In the genomic region with DNA sequence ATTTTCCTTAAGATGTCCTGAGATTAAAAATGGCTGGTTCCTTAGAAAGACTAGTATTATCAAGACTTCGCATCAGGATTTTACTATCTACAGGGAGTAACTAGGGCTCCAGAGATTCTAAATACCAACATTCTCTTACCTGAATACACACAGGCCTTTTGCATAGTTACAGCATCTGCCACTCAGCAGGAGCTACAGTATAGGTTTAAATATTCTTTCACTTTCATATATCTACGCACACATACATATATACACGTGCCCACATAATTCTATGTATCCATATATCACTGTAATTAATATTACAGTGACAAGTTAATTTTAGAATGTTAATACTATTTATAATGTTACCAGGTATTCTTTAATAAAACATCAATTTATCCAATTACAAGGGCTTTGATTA, we compare ENCODE assay signal across 2 cellular contexts.
TF ChIP-seq lines count a peak whose summit lies in the region.

No MANE protein-coding gene starts in this region.

TF ChIP-seq in IMR-90, 13 proteins besides CTCF, POLR2A, EP300 and RAD21:
- TF ChIP-seq RCOR1 (IDR thresholded peaks at IDR 0.05; ENCODE audit: insufficient replicate concordance, low read length) (no peak), NFE2L2 (IDR thresholded peaks at IDR 0.05; ENCODE audit: low read depth, low read length) (no peak), BHLHE40 (IDR thresholded peaks at IDR 0.05; ENCODE audit: low read depth, low read length) (no peak), MXI1 (IDR thresholded peaks at IDR 0.05; ENCODE audit: borderline replicate concordance, low read depth, low read length) (no peak)
- TF ChIP-seq, protein P1, sequence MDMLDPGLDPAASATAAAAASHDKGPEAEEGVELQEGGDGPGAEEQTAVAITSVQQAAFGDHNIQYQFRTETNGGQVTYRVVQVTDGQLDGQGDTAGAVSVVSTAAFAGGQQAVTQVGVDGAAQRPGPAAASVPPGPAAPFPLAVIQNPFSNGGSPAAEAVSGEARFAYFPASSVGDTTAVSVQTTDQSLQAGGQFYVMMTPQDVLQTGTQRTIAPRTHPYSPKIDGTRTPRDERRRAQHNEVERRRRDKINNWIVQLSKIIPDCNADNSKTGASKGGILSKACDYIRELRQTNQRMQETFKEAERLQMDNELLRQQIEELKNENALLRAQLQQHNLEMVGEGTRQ (IDR thresholded peaks at IDR 0.05; ENCODE audit: low read depth, low read length) = no peak

TF ChIP-seq in WTC11, 78 proteins besides CTCF, POLR2A, EP300 and RAD21:
- no peak for TF ChIP-seq MYBL2 (CRISPR knock-in tag; IDR thresholded peaks at IDR 0.05)
- TF ChIP-seq, protein P2, sequence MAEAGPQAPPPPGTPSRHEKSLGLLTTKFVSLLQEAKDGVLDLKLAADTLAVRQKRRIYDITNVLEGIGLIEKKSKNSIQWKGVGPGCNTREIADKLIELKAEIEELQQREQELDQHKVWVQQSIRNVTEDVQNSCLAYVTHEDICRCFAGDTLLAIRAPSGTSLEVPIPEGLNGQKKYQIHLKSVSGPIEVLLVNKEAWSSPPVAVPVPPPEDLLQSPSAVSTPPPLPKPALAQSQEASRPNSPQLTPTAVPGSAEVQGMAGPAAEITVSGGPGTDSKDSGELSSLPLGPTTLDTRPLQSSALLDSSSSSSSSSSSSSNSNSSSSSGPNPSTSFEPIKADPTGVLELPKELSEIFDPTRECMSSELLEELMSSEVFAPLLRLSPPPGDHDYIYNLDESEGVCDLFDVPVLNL (CRISPR knock-in tag; IDR thresholded peaks at IDR 0.05; ENCODE audit: borderline replicate concordance, low read depth) = no peak
- TF ChIP-seq ZNF396 (CRISPR knock-in tag; IDR thresholded peaks at IDR 0.05; ENCODE audit: borderline replicate concordance) = no peak
- TF ChIP-seq, protein P3, sequence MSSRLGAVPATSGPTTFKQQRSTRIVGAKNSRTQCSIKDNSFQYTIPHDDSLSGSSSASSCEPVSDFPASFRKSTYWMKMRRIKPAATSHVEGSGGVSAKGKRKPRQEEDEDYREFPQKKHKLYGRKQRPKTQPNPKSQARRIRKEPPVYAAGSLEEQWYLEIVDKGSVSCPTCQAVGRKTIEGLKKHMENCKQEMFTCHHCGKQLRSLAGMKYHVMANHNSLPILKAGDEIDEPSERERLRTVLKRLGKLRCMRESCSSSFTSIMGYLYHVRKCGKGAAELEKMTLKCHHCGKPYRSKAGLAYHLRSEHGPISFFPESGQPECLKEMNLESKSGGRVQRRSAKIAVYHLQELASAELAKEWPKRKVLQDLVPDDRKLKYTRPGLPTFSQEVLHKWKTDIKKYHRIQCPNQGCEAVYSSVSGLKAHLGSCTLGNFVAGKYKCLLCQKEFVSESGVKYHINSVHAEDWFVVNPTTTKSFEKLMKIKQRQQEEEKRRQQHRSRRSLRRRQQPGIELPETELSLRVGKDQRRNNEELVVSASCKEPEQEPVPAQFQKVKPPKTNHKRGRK (CRISPR knock-in tag; IDR thresholded peaks at IDR 0.05; ENCODE audit: borderline replicate concordance) = no peak
- no peak for TF ChIP-seq NR2C2 (CRISPR knock-in tag; IDR thresholded peaks at IDR 0.05)
- TF ChIP-seq ZNF416 (CRISPR knock-in tag; IDR thresholded peaks at IDR 0.05) = no peak
- TF ChIP-seq, protein P4, sequence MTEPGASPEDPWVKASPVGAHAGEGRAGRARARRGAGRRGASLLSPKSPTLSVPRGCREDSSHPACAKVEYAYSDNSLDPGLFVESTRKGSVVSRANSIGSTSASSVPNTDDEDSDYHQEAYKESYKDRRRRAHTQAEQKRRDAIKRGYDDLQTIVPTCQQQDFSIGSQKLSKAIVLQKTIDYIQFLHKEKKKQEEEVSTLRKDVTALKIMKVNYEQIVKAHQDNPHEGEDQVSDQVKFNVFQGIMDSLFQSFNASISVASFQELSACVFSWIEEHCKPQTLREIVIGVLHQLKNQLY (CRISPR knock-in tag; IDR thresholded peaks at IDR 0.05) = no peak
- TF ChIP-seq, protein P5, sequence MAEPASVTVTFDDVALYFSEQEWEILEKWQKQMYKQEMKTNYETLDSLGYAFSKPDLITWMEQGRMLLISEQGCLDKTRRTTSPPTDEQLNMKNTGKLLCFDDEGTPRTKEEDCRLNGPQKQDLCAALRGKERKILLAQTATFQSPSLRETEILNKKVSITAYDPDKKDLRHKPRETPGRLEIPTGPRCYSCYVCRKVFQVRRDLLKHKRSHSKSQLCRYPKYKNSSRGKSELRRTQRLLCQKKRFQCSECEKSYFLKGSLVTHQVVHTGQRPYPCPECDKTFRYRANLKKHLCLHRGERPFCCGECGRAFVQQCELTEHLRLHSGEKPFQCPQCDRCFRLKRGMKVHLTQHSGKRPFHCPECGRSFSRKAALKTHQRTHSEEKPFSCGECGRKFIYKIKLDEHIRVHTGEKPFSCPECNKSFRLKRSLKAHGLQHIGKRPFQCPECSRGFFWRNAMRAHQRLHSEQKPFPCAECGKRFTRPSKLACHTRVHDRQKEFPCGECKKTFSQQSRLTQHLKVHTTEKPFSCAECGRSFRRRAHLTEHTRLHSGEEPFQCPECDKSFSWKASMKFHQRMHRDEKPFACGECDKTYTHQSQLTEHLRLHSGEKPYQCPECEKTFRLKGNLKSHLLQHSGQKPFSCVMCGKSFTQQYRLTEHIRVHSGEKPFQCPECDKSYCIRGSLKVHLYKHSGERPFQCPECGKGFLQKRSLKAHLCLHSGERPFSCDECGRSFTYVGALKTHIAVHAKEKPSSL (CRISPR knock-in tag; conservative IDR thresholded peaks at IDR 0.05) = no peak
- no peak for TF ChIP-seq NFATC4 (CRISPR knock-in tag; IDR thresholded peaks at IDR 0.05)
- TF ChIP-seq NR1H2 (CRISPR knock-in tag; IDR thresholded peaks at IDR 0.05) = no peak
- TF ChIP-seq ZNF263 (CRISPR knock-in tag; IDR thresholded peaks at IDR 0.05; ENCODE audit: low read depth) = no peak
- no peak for TF ChIP-seq NR3C1 (CRISPR knock-in tag; conservative IDR thresholded peaks at IDR 0.05; ENCODE audit: low read depth)
- TF ChIP-seq, protein P1 (CRISPR knock-in tag; IDR thresholded peaks at IDR 0.05) = no peak
- no peak for TF ChIP-seq GTF2I (CRISPR knock-in tag; conservative IDR thresholded peaks at IDR 0.05)
- TF ChIP-seq, protein P6, sequence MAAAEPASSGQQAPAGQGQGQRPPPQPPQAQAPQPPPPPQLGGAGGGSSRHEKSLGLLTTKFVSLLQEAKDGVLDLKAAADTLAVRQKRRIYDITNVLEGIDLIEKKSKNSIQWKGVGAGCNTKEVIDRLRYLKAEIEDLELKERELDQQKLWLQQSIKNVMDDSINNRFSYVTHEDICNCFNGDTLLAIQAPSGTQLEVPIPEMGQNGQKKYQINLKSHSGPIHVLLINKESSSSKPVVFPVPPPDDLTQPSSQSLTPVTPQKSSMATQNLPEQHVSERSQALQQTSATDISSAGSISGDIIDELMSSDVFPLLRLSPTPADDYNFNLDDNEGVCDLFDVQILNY (CRISPR knock-in tag; IDR thresholded peaks at IDR 0.05) = no peak
- TF ChIP-seq RORB (CRISPR knock-in tag; IDR thresholded peaks at IDR 0.05) = no peak
